ENCODE assay signal across 1 cellular context in the genomic region with DNA sequence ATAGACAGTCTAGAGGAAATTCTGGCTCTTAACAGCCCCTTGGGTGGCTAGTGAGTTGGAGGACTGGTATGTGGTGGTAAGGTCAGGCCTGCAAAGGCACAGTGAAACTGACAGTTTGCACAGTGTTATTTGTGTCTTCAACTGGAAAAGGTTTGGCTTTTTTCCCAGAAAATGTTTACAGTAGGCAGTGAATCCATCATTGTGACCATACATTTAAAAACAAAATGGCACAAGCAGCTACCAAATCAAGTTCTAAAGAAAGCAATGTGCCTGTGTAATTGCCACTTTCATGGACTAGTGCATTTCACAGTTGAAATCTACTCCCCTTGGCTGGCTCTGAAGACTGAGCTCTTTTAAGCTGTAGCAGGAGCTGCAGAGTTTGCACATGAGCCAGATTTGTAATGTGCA.
TF ChIP-seq lines count a peak whose summit lies in the region.

No MANE protein-coding gene starts in this region.

TF ChIP-seq in SK-N-SH, 30 proteins besides CTCF, POLR2A, EP300 and RAD21 (continued from another document):
- TF ChIP-seq ZBTB33 (IDR thresholded peaks at IDR 0.05; ENCODE audit: borderline replicate concordance, low read depth) (peak; percentile 23; the same call in 1 of the 2 replicates), TEAD4 (IDR thresholded peaks at IDR 0.05; ENCODE audit: borderline replicate concordance, insufficient read depth) (peak; percentile 64; the same call in 1 of the 2 replicates), PBX3 (IDR thresholded peaks at IDR 0.05) (peak; percentile 93), RXRA (IDR thresholded peaks at IDR 0.05; ENCODE audit: borderline replicate concordance, low read depth) (peak; percentile 59; the same call in 1 of the 2 replicates), REST (IDR thresholded peaks at IDR 0.05; ENCODE audit: low read depth, low read length) (no peak), RFX5 (IDR thresholded peaks at IDR 0.05; ENCODE audit: low read length) (no peak), ELF1 (IDR thresholded peaks at IDR 0.05) (no peak), POLR2AphosphoS5 (IDR thresholded peaks at IDR 0.05; ENCODE audit: low read depth, low read length) (peak; percentile 49; the same call in 1 of the 2 replicates)
- TF ChIP-seq, protein P1, sequence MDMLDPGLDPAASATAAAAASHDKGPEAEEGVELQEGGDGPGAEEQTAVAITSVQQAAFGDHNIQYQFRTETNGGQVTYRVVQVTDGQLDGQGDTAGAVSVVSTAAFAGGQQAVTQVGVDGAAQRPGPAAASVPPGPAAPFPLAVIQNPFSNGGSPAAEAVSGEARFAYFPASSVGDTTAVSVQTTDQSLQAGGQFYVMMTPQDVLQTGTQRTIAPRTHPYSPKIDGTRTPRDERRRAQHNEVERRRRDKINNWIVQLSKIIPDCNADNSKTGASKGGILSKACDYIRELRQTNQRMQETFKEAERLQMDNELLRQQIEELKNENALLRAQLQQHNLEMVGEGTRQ (IDR thresholded peaks at IDR 0.05; ENCODE audit: borderline replicate concordance, low read depth, low read length), result no peak
